ENCODE assay signal across 22 cellular contexts in genomic region chr22:39490966-39491680, GRCh38. TPM values are rescaled to one million over a fixed set of nuclear protein-coding genes. Genes with fewer than 3 reads are reported as not detected.
"Had no signal": no experiment of that assay in that cellular context is flagged by ENCODE, and none has a peak within 500 bp of the region (broad histone marks: within the 10 kb centered on the region; RNA-seq: fewer than 3 reads in every experiment).

No MANE protein-coding gene starts in this region.

- H3K9me3 ChIP-seq: colonic mucosa, ovary, right atrium auricular region, stomach, thoracic aorta, transverse colon had no signal

- H3K4me1 ChIP-seq: foreskin keratinocyte had no signal

- H3K4me3 Mint-ChIP-seq: endodermal cell, immature natural killer cell, nephron had no signal

- H3K27me3 Mint-ChIP-seq: naive B cell had no signal

- H3K27me3 ChIP-seq: colonic mucosa, foreskin keratinocyte, ovary, right atrium auricular region, stomach, transverse colon had no signal

- DNase-seq: colonic mucosa; effector CD4-positive, alpha-beta T cell; endodermal cell; erythroblast; foreskin keratinocyte; immature natural killer cell; left colon; left ventricle myocardium superior; mesendoderm; naive B cell; ovary; stimulated activated CD4-positive, alpha-beta T cell treated with anti-CD3 and anti-CD28 coated beads, Interleukin-4, amount 100 ng/mL, for 24 hours; stimulated activated naive CD4-positive, alpha-beta T cell; stomach; transverse colon had no signal

- H3K27ac ChIP-seq: colonic mucosa, foreskin keratinocyte, ovary, right atrium auricular region, stomach, thoracic aorta, transverse colon had no signal

- H3K36me3 Mint-ChIP-seq: immature natural killer cell, naive B cell had no signal

- H3K4me3 ChIP-seq: colonic mucosa, ovary, right atrium auricular region, stomach, thoracic aorta, transverse colon had no signal

- H3K9me3 Mint-ChIP-seq: endodermal cell, immature natural killer cell, naive B cell, nephron had no signal

- H3K27ac Mint-ChIP-seq: endodermal cell had no signal

- H3K36me3 ChIP-seq: colonic mucosa, ovary, right atrium auricular region, thoracic aorta, transverse colon had no signal

RNA-seq across cellular contexts. Expression of gene MGAT3, which starts 34.3 kb away (rescaled TPM):
- total RNA-seq: dermis microvascular lymphatic vessel endothelial cell, endothelial cell of umbilical vein, foreskin keratinocyte, lung microvascular endothelial cell had no signal
- polyA plus RNA-seq: endothelial cell of umbilical vein, foreskin keratinocyte, immature natural killer cell, keratinocyte had no signal
